Comparison of ENCODE assay signal across 13 cellular contexts in genomic region chr1:181133969-181134418, GRCh38. TPM values are rescaled to one million over a fixed set of nuclear protein-coding genes. Genes with fewer than 3 reads are reported as not detected.
A peak's percentile ranks its signal among the peaks of the same experiment; 100 is the strongest.
DNase-seq lines count a peak whose midpoint lies in the region; ATAC-seq and TF ChIP-seq lines count a peak whose summit lies in the region.
"Had no signal": no experiment of that assay in that cellular context is flagged by ENCODE, and none has a peak within 500 bp of the region (broad histone marks: within the 10 kb centered on the region; RNA-seq: fewer than 3 reads in every experiment).

No MANE protein-coding gene starts in this region.

- H3K9me3 ChIP-seq in BLaER1: no peaks in the 10 kb centered on the region
- H3K9me3 ChIP-seq: mucosa of descending colon, psoas muscle had no signal

- H3K27ac Mint-ChIP-seq in WTC11 (peak overlapping the region; percentile 71), memory B cell (peak overlapping the region; percentile 97)

- H3K36me3 Mint-ChIP-seq in WTC11: no peaks in the 10 kb centered on the region
- no peaks in the 10 kb centered on the region for H3K36me3 Mint-ChIP-seq in memory B cell

- peaks cover 63% of the 10 kb centered on the region for H3K4me1 Mint-ChIP-seq in WTC11
- H3K4me1 Mint-ChIP-seq in memory B cell: peaks cover 65% of the 10 kb centered on the region

- H3K27me3 Mint-ChIP-seq in WTC11 (ENCODE audit: low read depth) (peaks cover 10% of the 10 kb centered on the region; the same call in 1 of the 2 replicates), memory B cell (no peaks in the 10 kb centered on the region)

- H3K4me3 ChIP-seq in BLaER1: no peak overlapping the region
- H3K4me3 ChIP-seq: mucosa of descending colon, psoas muscle had no signal

- 0 out of 2 replicates have a peak overlapping the region, but pooled peaks have one; percentile 4 for H3K9ac ChIP-seq in BLaER1

- peak; percentile 4 for ATAC-seq in WTC11
- ATAC-seq in memory B cell (ENCODE audit: low read depth): no peak
- ATAC-seq: Right ventricle myocardium inferior had no signal

- H4K20me1 ChIP-seq in BLaER1: no peaks in the 10 kb centered on the region

- peak overlapping the region; percentile 92 for H3K4me2 ChIP-seq in BLaER1

- H3K4me3 Mint-ChIP-seq in WTC11: no peak overlapping the region
- peak overlapping the region; percentile 80 for H3K4me3 Mint-ChIP-seq in memory B cell

- peak overlapping the region; percentile 93 for H3K27ac ChIP-seq in BLaER1

- H3K9me3 Mint-ChIP-seq in WTC11 (no peaks in the 10 kb centered on the region), memory B cell (no peaks in the 10 kb centered on the region)

- no peaks in the 10 kb centered on the region for H3K36me3 ChIP-seq in BLaER1

- CTCF ChIA-PET in WTC11 (lab: Charles Lee): interaction anchor here (1.5 to 1.6 kb wide), 2 partner anchors 21 to 213 kb away, joined by 3 to 4 read pairs; no protein-coding TSS in a partner anchor

- no peaks in the 10 kb centered on the region for H3K27me3 ChIP-seq in BLaER1
- H3K27me3 ChIP-seq: foreskin keratinocyte had no signal

- TF ChIP-seq CTCF in WTC11 (IDR thresholded peaks at IDR 0.05): no peak

- DNase-seq in ELF-1 (ENCODE audit: low read depth, low spot score) (peak; percentile 21), WTC11 (ENCODE audit: low spot score) (no peak), memory B cell (ENCODE audit: low spot score in 2 of 2) (no peak), COR-L47 (lab: John Stamatoyannopoulos, UW) (no peak), globus pallidus (ENCODE audit: low spot score) (no peak)
- DNase-seq in stimulated activated naive CD4-positive, alpha-beta T cell treated with Interleukin-2 at 50 U/mL for 16 hours (lab: John Stamatoyannopoulos, UW): no peak
- DNase-seq: amygdala, foreskin keratinocyte, NCI-H187, psoas muscle had no signal

- peaks cover 99% of the 10 kb centered on the region for H3K4me1 ChIP-seq in BLaER1

- POLR2A ChIA-PET in WTC11 (lab: Charles Lee): interaction anchor here (1.3 kb wide), 1 partner anchor 29 kb away, joined by 5 read pairs; no protein-coding TSS in a partner anchor

TF ChIP-seq in WTC11, 78 proteins besides CTCF, POLR2A, EP300 and RAD21:
- TF ChIP-seq CREM (CRISPR knock-in tag; IDR thresholded peaks at IDR 0.05) (no peak), TCF7 (CRISPR knock-in tag; IDR thresholded peaks at IDR 0.05; ENCODE audit: low read depth) (no peak)

RNA-seq across cellular contexts. Expression of gene IER5, which starts 45.5 kb away (rescaled TPM):
- 14.2 to 18.2 TPM (median 14.3 TPM) in 3 replicates for total RNA-seq in WTC11 (2021)
